Comparison of ENCODE assay signal across 1 cellular context in the genomic region with DNA sequence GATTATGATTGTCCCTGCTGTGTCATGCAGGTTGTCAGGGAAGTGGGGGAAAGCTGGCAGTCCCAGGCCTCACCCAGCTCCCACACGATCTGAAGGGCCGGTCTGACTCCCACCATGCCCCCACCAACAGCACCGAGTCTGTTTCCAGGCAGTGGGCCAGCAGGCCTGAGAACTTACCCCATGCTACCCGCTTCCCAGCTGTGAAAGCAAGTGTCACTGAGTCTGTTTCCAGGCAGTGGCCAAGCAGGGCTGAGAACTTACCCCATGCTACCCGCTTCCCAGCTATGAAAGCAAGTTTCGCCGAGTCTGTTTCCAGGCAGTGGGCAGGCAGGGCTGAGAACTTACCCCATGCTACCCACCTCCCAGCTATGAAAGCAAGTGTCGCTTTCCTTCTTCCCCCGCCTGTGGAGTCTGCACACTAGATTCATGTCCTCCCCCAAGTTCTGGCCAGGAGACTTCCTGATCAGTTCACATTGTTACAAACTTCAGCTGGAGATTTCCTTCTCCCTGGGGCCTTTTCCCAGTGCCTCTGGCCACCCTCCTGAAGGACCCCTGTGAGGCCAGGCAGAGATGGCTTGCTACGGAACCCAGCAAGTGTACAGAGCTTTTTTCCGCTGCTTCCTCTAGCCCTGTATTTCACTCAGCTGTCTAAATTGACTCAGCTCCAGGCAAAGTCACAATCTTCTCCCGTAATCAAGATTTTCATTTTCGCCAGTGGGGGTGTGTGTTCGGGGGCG.
TF ChIP-seq lines count a peak whose summit lies in the region.

No MANE protein-coding gene starts in this region.

TF ChIP-seq in GM23338, 12 proteins besides CTCF, POLR2A, EP300 and RAD21 (continued from another document):
- TF ChIP-seq STAT1 (IDR thresholded peaks at IDR 0.05; ENCODE audit: unreplicated experiment) (no peak), CREB1 (CRISPR knock-in tag; IDR thresholded peaks at IDR 0.05; ENCODE audit: low read depth) (no peak), JUNB (IDR thresholded peaks at IDR 0.05; ENCODE audit: unreplicated experiment) (no peak), EZH2phosphoT487 (IDR thresholded peaks at IDR 0.05; ENCODE audit: unreplicated experiment) (no peak), ZNF114 (CRISPR knock-in tag; IDR thresholded peaks at IDR 0.05) (no peak), POLR2AphosphoS5 (IDR thresholded peaks at IDR 0.05; ENCODE audit: low read depth) (no peak), EZH2 (IDR thresholded peaks at IDR 0.05; ENCODE audit: low read depth, unreplicated experiment) (no peak)
- TF ChIP-seq, protein P1, sequence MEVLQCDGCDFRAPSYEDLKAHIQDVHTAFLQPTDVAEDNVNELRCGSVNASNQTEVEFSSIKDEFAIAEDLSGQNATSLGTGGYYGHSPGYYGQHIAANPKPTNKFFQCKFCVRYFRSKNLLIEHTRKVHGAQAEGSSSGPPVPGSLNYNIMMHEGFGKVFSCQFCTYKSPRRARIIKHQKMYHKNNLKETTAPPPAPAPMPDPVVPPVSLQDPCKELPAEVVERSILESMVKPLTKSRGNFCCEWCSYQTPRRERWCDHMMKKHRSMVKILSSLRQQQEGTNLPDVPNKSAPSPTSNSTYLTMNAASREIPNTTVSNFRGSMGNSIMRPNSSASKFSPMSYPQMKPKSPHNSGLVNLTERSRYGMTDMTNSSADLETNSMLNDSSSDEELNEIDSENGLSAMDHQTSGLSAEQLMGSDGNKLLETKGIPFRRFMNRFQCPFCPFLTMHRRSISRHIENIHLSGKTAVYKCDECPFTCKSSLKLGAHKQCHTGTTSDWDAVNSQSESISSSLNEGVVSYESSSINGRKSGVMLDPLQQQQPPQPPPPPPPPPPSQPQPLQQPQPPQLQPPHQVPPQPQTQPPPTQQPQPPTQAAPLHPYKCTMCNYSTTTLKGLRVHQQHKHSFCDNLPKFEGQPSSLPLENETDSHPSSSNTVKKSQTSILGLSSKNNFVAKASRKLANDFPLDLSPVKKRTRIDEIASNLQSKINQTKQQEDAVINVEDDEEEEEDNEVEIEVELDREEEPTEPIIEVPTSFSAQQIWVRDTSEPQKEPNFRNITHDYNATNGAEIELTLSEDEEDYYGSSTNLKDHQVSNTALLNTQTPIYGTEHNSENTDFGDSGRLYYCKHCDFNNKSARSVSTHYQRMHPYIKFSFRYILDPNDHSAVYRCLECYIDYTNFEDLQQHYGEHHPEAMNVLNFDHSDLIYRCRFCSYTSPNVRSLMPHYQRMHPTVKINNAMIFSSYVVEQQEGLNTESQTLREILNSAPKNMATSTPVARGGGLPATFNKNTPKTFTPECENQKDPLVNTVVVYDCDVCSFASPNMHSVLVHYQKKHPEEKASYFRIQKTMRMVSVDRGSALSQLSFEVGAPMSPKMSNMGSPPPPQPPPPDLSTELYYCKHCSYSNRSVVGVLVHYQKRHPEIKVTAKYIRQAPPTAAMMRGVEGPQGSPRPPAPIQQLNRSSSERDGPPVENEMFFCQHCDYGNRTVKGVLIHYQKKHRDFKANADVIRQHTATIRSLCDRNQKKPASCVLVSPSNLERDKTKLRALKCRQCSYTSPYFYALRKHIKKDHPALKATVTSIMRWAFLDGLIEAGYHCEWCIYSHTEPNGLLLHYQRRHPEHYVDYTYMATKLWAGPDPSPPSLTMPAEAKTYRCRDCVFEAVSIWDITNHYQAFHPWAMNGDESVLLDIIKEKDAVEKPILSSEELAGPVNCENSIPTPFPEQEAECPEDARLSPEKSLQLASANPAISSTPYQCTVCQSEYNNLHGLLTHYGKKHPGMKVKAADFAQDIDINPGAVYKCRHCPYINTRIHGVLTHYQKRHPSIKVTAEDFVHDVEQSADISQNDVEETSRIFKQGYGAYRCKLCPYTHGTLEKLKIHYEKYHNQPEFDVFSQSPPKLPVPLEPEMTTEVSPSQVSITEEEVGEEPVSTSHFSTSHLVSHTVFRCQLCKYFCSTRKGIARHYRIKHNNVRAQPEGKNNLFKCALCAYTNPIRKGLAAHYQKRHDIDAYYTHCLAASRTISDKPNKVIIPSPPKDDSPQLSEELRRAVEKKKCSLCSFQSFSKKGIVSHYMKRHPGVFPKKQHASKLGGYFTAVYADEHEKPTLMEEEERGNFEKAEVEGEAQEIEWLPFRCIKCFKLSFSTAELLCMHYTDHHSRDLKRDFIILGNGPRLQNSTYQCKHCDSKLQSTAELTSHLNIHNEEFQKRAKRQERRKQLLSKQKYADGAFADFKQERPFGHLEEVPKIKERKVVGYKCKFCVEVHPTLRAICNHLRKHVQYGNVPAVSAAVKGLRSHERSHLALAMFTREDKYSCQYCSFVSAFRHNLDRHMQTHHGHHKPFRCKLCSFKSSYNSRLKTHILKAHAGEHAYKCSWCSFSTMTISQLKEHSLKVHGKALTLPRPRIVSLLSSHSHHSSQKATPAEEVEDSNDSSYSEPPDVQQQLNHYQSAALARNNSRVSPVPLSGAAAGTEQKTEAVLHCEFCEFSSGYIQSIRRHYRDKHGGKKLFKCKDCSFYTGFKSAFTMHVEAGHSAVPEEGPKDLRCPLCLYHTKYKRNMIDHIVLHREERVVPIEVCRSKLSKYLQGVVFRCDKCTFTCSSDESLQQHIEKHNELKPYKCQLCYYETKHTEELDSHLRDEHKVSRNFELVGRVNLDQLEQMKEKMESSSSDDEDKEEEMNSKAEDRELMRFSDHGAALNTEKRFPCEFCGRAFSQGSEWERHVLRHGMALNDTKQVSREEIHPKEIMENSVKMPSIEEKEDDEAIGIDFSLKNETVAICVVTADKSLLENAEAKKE (CRISPR knock-in tag; IDR thresholded peaks at IDR 0.05): no peak
- TF ChIP-seq, protein P2, sequence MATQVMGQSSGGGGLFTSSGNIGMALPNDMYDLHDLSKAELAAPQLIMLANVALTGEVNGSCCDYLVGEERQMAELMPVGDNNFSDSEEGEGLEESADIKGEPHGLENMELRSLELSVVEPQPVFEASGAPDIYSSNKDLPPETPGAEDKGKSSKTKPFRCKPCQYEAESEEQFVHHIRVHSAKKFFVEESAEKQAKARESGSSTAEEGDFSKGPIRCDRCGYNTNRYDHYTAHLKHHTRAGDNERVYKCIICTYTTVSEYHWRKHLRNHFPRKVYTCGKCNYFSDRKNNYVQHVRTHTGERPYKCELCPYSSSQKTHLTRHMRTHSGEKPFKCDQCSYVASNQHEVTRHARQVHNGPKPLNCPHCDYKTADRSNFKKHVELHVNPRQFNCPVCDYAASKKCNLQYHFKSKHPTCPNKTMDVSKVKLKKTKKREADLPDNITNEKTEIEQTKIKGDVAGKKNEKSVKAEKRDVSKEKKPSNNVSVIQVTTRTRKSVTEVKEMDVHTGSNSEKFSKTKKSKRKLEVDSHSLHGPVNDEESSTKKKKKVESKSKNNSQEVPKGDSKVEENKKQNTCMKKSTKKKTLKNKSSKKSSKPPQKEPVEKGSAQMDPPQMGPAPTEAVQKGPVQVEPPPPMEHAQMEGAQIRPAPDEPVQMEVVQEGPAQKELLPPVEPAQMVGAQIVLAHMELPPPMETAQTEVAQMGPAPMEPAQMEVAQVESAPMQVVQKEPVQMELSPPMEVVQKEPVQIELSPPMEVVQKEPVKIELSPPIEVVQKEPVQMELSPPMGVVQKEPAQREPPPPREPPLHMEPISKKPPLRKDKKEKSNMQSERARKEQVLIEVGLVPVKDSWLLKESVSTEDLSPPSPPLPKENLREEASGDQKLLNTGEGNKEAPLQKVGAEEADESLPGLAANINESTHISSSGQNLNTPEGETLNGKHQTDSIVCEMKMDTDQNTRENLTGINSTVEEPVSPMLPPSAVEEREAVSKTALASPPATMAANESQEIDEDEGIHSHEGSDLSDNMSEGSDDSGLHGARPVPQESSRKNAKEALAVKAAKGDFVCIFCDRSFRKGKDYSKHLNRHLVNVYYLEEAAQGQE (IDR thresholded peaks at IDR 0.05; ENCODE audit: unreplicated experiment): no peak
- TF ChIP-seq, protein P3, sequence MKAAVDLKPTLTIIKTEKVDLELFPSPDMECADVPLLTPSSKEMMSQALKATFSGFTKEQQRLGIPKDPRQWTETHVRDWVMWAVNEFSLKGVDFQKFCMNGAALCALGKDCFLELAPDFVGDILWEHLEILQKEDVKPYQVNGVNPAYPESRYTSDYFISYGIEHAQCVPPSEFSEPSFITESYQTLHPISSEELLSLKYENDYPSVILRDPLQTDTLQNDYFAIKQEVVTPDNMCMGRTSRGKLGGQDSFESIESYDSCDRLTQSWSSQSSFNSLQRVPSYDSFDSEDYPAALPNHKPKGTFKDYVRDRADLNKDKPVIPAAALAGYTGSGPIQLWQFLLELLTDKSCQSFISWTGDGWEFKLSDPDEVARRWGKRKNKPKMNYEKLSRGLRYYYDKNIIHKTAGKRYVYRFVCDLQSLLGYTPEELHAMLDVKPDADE (IDR thresholded peaks at IDR 0.05): no peak
